20 cellular contexts compared by ENCODE assay signal in the genomic region with DNA sequence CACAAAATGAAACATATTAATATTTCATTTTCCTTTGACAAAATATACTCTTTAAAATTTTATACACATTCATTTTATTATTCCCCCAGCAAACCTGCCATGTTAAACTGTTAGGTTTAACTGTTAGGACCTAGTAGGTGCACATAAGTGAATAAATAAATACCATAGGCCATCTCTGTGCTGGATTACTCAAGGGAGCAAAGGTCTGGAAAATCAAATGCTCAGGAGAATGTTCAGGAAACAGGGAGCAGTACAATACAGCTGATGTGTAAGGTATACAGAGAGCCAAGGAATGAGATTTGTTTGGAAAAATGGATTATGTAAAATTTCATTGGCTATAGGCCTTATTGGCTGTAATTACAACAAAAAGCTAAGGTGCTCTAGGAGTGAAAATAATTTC.
A peak's percentile ranks its signal among the peaks of the same experiment; 100 is the strongest.
DNase-seq lines count a peak whose midpoint lies in the region; ATAC-seq, FAIRE-seq and TF ChIP-seq lines count a peak whose summit lies in the region.
"Had no signal": no experiment of that assay in that cellular context is flagged by ENCODE, and none has a peak within 500 bp of the region (broad histone marks: within the 10 kb centered on the region; RNA-seq: fewer than 3 reads in every experiment).

No MANE protein-coding gene starts in this region.

- intact Hi-C loops in HepG2 (cut with micrococcal nuclease; ENCODE audit: unreplicated experiment) (no loop called here), right lobe of liver (cut with DNase I) (no loop called here)

- H3K4me1 ChIP-seq in liver (ENCODE audit: control insufficient read depth in 4 of 4, insufficient read depth in 4 of 4, low read length in 3 of 4) (no peaks in the 10 kb centered on the region), HepG2 (ENCODE audit: insufficient read depth, low read length) (no peaks in the 10 kb centered on the region), right lobe of liver (peaks cover 0 to 6% (median 0%) of the 10 kb centered on the region in 4 donors)
- H3K4me1 ChIP-seq: A549, Caco-2 had no signal

- no peak overlapping the region for H3K4me2 ChIP-seq in HepG2 (ENCODE audit: low read depth, low read length)
- H3K4me2 ChIP-seq: A549; BLaER1 treated with 17β-estradiol and CSF1 and Interleukin-3, amounts not matched to agents 10 nM and 100 nM had no signal

- no peak for FAIRE-seq in HepG2 (lab: Jason Lieb, UNC)
- FAIRE-seq: A549, D721Med, G401.6, GM12891, GM19239 had no signal

- H3K79me2 ChIP-seq in HepG2 (ENCODE audit: insufficient read depth, low read length): no peaks in the 10 kb centered on the region

- no peak overlapping the region for H3K27ac ChIP-seq in liver (ENCODE audit: low read depth in 1 of 2, low read length in 2 of 2)
- H3K27ac ChIP-seq in HepG2 (ENCODE audit: extremely low read length, insufficient read depth, low read length): no peak overlapping the region
- no peak overlapping the region for H3K27ac ChIP-seq in right lobe of liver
- H3K27ac ChIP-seq: 22Rv1; A549; BLaER1 treated with 17β-estradiol and CSF1 and Interleukin-3, amounts not matched to agents 10 nM and 100 nM; C4-2B had no signal

- H3K36me3 ChIP-seq in liver (ENCODE audit: control insufficient read depth in 4 of 4, insufficient read depth in 3 of 4, low read depth in 1 of 4, low read length in 3 of 4): no peaks in the 10 kb centered on the region
- H3K36me3 ChIP-seq in HepG2 (replicated peaks in 1 of 2; ENCODE audit: control insufficient read depth in 1 of 2, insufficient read depth in 2 of 2, low read length in 2 of 2): no peaks in the 10 kb centered on the region
- no peaks in the 10 kb centered on the region for H3K36me3 ChIP-seq in right lobe of liver
- H3K36me3 ChIP-seq: BLaER1 treated with 17β-estradiol and CSF1 and Interleukin-3, amounts not matched to agents 10 nM and 100 nM had no signal

- TF ChIP-seq POLR2A in HepG2 (IDR thresholded peaks at IDR 0.05; ENCODE audit: insufficient read depth in 1 of 2, low read depth in 2 of 2, low read length in 2 of 2) (no peak), right lobe of liver (IDR thresholded peaks at IDR 0.05) (no peak)

- no peak for ATAC-seq in HepG2
- ATAC-seq in right lobe of liver: peak; percentile 74 to 94 (median 83)
- ATAC-seq: A549; CD8-positive, alpha-beta T cell had no signal

- H3K4me3 ChIP-seq in liver (ENCODE audit: low read depth in 1 of 3, low read length in 3 of 3) (no peak overlapping the region), HepG2 (replicated peaks in 1 of 3; ENCODE audit: insufficient read depth in 1 of 3, low read depth in 2 of 3, low read length in 3 of 3) (no peak overlapping the region), right lobe of liver (no peak overlapping the region)
- H3K4me3 ChIP-seq: A549; BLaER1 treated with 17β-estradiol and CSF1 and Interleukin-3, amounts not matched to agents 10 nM and 100 nM had no signal

- TF ChIP-seq EP300 in HepG2 (IDR thresholded peaks at IDR 0.05; ENCODE audit: low read depth in 2 of 2, low read length in 2 of 2) (no peak), HepG2 (CRISPR knock-in tag; IDR thresholded peaks at IDR 0.05; ENCODE audit: borderline replicate concordance) (no peak)

- POLR2A ChIA-PET in HepG2 (lab: Yijun Ruan, JAX): no interaction called here

- TF ChIP-seq CTCF in liver (IDR thresholded peaks at IDR 0.05; ENCODE audit: low read depth, low read length, missing input control) (no peak), HepG2 (CRISPR knock-in tag; IDR thresholded peaks at IDR 0.05) (no peak), right lobe of liver (IDR thresholded peaks at IDR 0.05) (no peak)

- H2AFZ ChIP-seq in HepG2 (ENCODE audit: low read length): no peak overlapping the region

- DNase-seq in HepG2 (ENCODE audit: low spot score) (no peak), right lobe of liver (no peak), HCEC 1CT (no peak), T-helper 9 cell (no peak)
- DNase-seq: AML-193; Caco-2; Calu3; CD4-positive, alpha-beta T cell; CD8-positive, alpha-beta T cell; DMS79 treated with DMSO at 0.1 percent for 48 hours; GF-D8 had no signal

- H3K9ac ChIP-seq in liver (ENCODE audit: low read depth in 1 of 2, low read length in 2 of 2) (no peak overlapping the region), HepG2 (ENCODE audit: insufficient read depth, low read depth, low read length) (no peak overlapping the region)
- H3K9ac ChIP-seq: BLaER1 treated with 17β-estradiol and CSF1 and Interleukin-3, amounts not matched to agents 10 nM and 100 nM had no signal

- H3K27me3 ChIP-seq in liver (ENCODE audit: control insufficient read depth in 4 of 4, insufficient read depth in 4 of 4, low read length in 3 of 4) (no peaks in the 10 kb centered on the region), HepG2 (ENCODE audit: control insufficient read depth in 1 of 2, insufficient read depth in 2 of 2, low read length in 2 of 2) (no peaks in the 10 kb centered on the region), right lobe of liver (no peaks in the 10 kb centered on the region)
- H3K27me3 ChIP-seq: BLaER1 treated with 17β-estradiol and CSF1 and Interleukin-3, amounts not matched to agents 10 nM and 100 nM had no signal

- H3K9me3 ChIP-seq in liver (ENCODE audit: control insufficient read depth in 4 of 4, low read length in 3 of 4) (no peaks in the 10 kb centered on the region), HepG2 (ENCODE audit: low read length) (0 out of 2 replicates have a peak, but pooled peaks cover 7% of the 10 kb centered on the region), right lobe of liver (no peaks in the 10 kb centered on the region)
- H3K9me3 ChIP-seq: A549, Caco-2 had no signal

- no TSS peak for BruUV-seq in HepG2 (replicated peaks; lab: Mats Ljungman, UMichigan)

- TF ChIP-seq RAD21 in liver (IDR thresholded peaks at IDR 0.05) (peak in 1 of 2 donors; percentile 12), HepG2 (CRISPR knock-in tag; IDR thresholded peaks at IDR 0.05) (no peak)

- H4K20me1 ChIP-seq in HepG2 (ENCODE audit: insufficient read depth, low read length): no peaks in the 10 kb centered on the region
- H4K20me1 ChIP-seq: BLaER1 treated with 17β-estradiol and CSF1 and Interleukin-3, amounts not matched to agents 10 nM and 100 nM had no signal

- in situ Hi-C loops in HepG2 (cut with HindIII; ENCODE audit: extremely low pct_ligation_motif_present, low pct_unique_long_range_greater_than_20kb): no loop called here

- CTCF ChIA-PET in HepG2 (lab: Yijun Ruan, JAX; ENCODE audit: low intra/inter-chr PET ratio, low total read pairs): no interaction called here

TF ChIP-seq in liver, 16 proteins besides CTCF, POLR2A, EP300 and RAD21 (continues in another document):
- TF ChIP-seq SP1 (IDR thresholded peaks at IDR 0.05): peak; percentile 37
- no peak for TF ChIP-seq GABPA (IDR thresholded peaks at IDR 0.05 in 1 of 2, conservative IDR thresholded peaks at IDR 0.05 in 1 of 2)
- TF ChIP-seq NR2F2 (IDR thresholded peaks at IDR 0.05): no peak
- peak in 1 of 2 donors; percentile 30 for TF ChIP-seq RXRA (IDR thresholded peaks at IDR 0.05)
- peak in 1 of 2 donors; percentile 9 for TF ChIP-seq EGR1 (IDR thresholded peaks at IDR 0.05; ENCODE audit: low read depth in 2 of 2)
- TF ChIP-seq YY1 (IDR thresholded peaks at IDR 0.05): peak; percentile 23
- no peak for TF ChIP-seq TAF1 (conservative IDR thresholded peaks at IDR 0.05)
- no peak for TF ChIP-seq JUND (IDR thresholded peaks at IDR 0.05)
- peak; percentile 14 for TF ChIP-seq FOXA2 (IDR thresholded peaks at IDR 0.05)
- TF ChIP-seq, protein P1, sequence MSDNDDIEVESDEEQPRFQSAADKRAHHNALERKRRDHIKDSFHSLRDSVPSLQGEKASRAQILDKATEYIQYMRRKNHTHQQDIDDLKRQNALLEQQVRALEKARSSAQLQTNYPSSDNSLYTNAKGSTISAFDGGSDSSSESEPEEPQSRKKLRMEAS (IDR thresholded peaks at IDR 0.05): peak; percentile 36

TF ChIP-seq in HepG2, 621 proteins besides CTCF, POLR2A, EP300 and RAD21 (continues in another document):
- TF ChIP-seq, protein P2, sequence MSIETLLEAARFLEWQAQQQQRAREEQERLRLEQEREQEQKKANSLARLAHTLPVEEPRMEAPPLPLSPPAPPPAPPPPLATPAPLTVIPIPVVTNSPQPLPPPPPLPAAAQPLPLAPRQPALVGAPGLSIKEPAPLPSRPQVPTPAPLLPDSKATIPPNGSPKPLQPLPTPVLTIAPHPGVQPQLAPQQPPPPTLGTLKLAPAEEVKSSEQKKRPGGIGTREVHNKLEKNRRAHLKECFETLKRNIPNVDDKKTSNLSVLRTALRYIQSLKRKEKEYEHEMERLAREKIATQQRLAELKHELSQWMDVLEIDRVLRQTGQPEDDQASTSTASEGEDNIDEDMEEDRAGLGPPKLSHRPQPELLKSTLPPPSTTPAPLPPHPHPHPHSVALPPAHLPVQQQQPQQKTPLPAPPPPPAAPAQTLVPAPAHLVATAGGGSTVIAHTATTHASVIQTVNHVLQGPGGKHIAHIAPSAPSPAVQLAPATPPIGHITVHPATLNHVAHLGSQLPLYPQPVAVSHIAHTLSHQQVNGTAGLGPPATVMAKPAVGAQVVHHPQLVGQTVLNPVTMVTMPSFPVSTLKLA (IDR thresholded peaks at IDR 0.05): no peak
- no peak for TF ChIP-seq ATM (IDR thresholded peaks at IDR 0.05; ENCODE audit: borderline replicate concordance)
- TF ChIP-seq ZNF382 (CRISPR knock-in tag; IDR thresholded peaks at IDR 0.05; ENCODE audit: borderline replicate concordance): no peak
- TF ChIP-seq FOXK2 (IDR thresholded peaks at IDR 0.05): no peak
- no peak for TF ChIP-seq HOXA9 (CRISPR knock-in tag; IDR thresholded peaks at IDR 0.05; ENCODE audit: borderline replicate concordance)
- TF ChIP-seq ZNF780A (CRISPR knock-in tag; IDR thresholded peaks at IDR 0.05): no peak
- no peak for TF ChIP-seq KLF6 (CRISPR knock-in tag; IDR thresholded peaks at IDR 0.05)
